In the genomic region with DNA sequence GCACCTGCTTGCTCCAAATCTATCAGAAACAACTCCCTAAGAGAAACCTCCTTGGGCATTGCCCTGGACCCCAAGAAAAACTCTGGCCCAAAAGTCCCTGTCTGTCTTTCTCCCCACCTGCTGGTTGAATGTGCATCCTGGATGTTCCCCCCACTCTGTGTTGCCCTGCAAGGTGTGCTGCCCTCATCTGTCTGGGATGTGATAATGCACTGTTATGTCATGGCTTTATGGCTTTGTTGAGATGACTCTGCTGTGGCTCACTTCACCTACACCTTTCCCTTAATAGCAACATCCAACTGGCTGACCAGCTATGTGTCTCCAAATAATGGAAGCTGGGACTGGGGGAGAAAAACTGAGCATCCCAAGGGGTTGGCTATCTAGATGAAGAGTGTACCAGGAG, we compare ENCODE assay signal across 8 cellular contexts. TPM values are rescaled to one million over a fixed set of nuclear protein-coding genes. Genes with fewer than 3 reads are reported as not detected.
DNase-seq lines count a peak whose midpoint lies in the region; ATAC-seq and TF ChIP-seq lines count a peak whose summit lies in the region.

No MANE protein-coding gene starts in this region.

- CTCF ChIA-PET in activated CD8-positive, alpha-beta T cell treated with anti-CD3 and anti-CD28 coated beads for 36 hours (lab: Charles Lee): interaction anchor here (0.9 to 7.9 kb wide), 11 partner anchors 15 to 340 kb away, joined by 4 to 136 read pairs (median 5); partner anchors contain the start of genes ZNF491, ZNF625, ZNF700 and ZNF763

- H3K36me3 Mint-ChIP-seq in activated CD8-positive, alpha-beta T cell treated with anti-CD3 and anti-CD28 coated beads for 36 hours (ENCODE audit: low read depth): peaks cover 43% of the 10 kb centered on the region
- peaks cover 29% of the 10 kb centered on the region for H3K36me3 Mint-ChIP-seq in memory B cell

- H3K27me3 ChIP-seq in H7 (ENCODE audit: control insufficient read depth, insufficient read depth, low read length): no peaks in the 10 kb centered on the region

- H3K9me3 Mint-ChIP-seq in activated CD8-positive, alpha-beta T cell treated with anti-CD3 and anti-CD28 coated beads for 36 hours: peaks cover 17% of the 10 kb centered on the region
- H3K9me3 Mint-ChIP-seq in memory B cell: peaks cover 2% of the 10 kb centered on the region

- H3K4me3 Mint-ChIP-seq in activated CD8-positive, alpha-beta T cell treated with anti-CD3 and anti-CD28 coated beads for 36 hours: no peak overlapping the region
- H3K4me3 Mint-ChIP-seq in memory B cell: peak overlapping the region; percentile 19

- intact Hi-C loops in activated CD8-positive, alpha-beta T cell treated with anti-CD3 and anti-CD28 coated beads for 36 hours (cut with micrococcal nuclease): no loop called here

- POLR2A ChIA-PET in activated CD8-positive, alpha-beta T cell treated with anti-CD3 and anti-CD28 coated beads for 36 hours (lab: Charles Lee): no interaction called here

- peaks cover 33% of the 10 kb centered on the region for H3K4me1 Mint-ChIP-seq in activated CD8-positive, alpha-beta T cell treated with anti-CD3 and anti-CD28 coated beads for 36 hours (ENCODE audit: low read depth)
- peaks cover 23% of the 10 kb centered on the region for H3K4me1 Mint-ChIP-seq in memory B cell

- H3K36me3 ChIP-seq in H7 (replicated peaks; ENCODE audit: control insufficient read depth, insufficient read depth, low read length): peaks cover 27% of the 10 kb centered on the region

- H3K27me3 Mint-ChIP-seq in activated CD8-positive, alpha-beta T cell treated with anti-CD3 and anti-CD28 coated beads for 36 hours: no peaks in the 10 kb centered on the region
- no peaks in the 10 kb centered on the region for H3K27me3 Mint-ChIP-seq in memory B cell

- H3K27ac Mint-ChIP-seq in activated CD8-positive, alpha-beta T cell treated with anti-CD3 and anti-CD28 coated beads for 36 hours: peak overlapping the region; percentile 8
- H3K27ac Mint-ChIP-seq in memory B cell: no peak overlapping the region

- no peak overlapping the region for H3K4me3 ChIP-seq in H7 (ENCODE audit: insufficient read depth, low read depth, low read length)

- ATAC-seq in activated CD8-positive, alpha-beta T cell treated with anti-CD3 and anti-CD28 coated beads for 36 hours: peak; percentile 58
- ATAC-seq in memory B cell (ENCODE audit: low read depth) (peak; percentile 17), GM19324 (IDR thresholded peaks at IDR 0.05; ENCODE audit: low FRiP score, unreplicated experiment) (no peak)

- TF ChIP-seq CTCF in activated CD8-positive, alpha-beta T cell treated with anti-CD3 and anti-CD28 coated beads for 36 hours (IDR thresholded peaks at IDR 0.05): peak; percentile 64

- DNase-seq in COR-L47 (lab: John Stamatoyannopoulos, UW) (peak; percentile 7), H7 (peak; percentile 42), memory B cell (ENCODE audit: low spot score in 2 of 2) (peak; percentile 14 to 34), DMS79 (lab: John Stamatoyannopoulos, UW) (no peak), middle frontal gyrus (ENCODE audit: extremely low spot score, low spot score) (no peak), NCI-H1436 (lab: John Stamatoyannopoulos, UW) (no peak)
- peak; percentile 54 for DNase-seq in activated CD8-positive, alpha-beta T cell treated with anti-CD3 and anti-CD28 coated beads for 36 hours

RNA-seq across cellular contexts. Expression of gene ZNF20, which starts 2.6 kb away (rescaled TPM):
- total RNA-seq in H7 (2014; rRNA removed; shearing (Covaris generic)): 2.7 and 4.1 TPM in 2 replicates
- total RNA-seq in activated CD8-positive, alpha-beta T cell treated with anti-CD3 and anti-CD28 coated beads for 36 hours: 1 to 10 TPM; 2.0 to 3.0 TPM

RNA-seq across cellular contexts. Expression of gene ZNF625, which starts 19.0 kb away (rescaled TPM):
- 7.7 and 12.9 TPM in 2 replicates for total RNA-seq in H7 (2014; rRNA removed; shearing (Covaris generic))
- 1 to 10 TPM; 3.9 to 4.6 TPM for total RNA-seq in activated CD8-positive, alpha-beta T cell treated with anti-CD3 and anti-CD28 coated beads for 36 hours

RNA-seq across cellular contexts. Expression of gene ZNF136, which starts 25.4 kb away (rescaled TPM):
- total RNA-seq in H7 (2014; rRNA removed; shearing (Covaris generic)): 1.5 and 3.8 TPM in 2 replicates
- total RNA-seq in activated CD8-positive, alpha-beta T cell treated with anti-CD3 and anti-CD28 coated beads for 36 hours: 10 to 100 TPM; 10.2 to 10.3 TPM

Comparison
In these comparisons a context has a peak if more than half of its experiments do, and no peak if none do; other contexts are left out.
1. DNase-seq: peak in COR-L47 (single experiment), H7 (single experiment), activated CD8-positive, alpha-beta T cell treated with anti-CD3 and anti-CD28 coated beads for 36 hours (single experiment) and memory B cell (2 of 2); none in DMS79 (single experiment), middle frontal gyrus (single experiment) and NCI-H1436 (single experiment).